12 cellular contexts compared by ENCODE assay signal in the genomic region with DNA sequence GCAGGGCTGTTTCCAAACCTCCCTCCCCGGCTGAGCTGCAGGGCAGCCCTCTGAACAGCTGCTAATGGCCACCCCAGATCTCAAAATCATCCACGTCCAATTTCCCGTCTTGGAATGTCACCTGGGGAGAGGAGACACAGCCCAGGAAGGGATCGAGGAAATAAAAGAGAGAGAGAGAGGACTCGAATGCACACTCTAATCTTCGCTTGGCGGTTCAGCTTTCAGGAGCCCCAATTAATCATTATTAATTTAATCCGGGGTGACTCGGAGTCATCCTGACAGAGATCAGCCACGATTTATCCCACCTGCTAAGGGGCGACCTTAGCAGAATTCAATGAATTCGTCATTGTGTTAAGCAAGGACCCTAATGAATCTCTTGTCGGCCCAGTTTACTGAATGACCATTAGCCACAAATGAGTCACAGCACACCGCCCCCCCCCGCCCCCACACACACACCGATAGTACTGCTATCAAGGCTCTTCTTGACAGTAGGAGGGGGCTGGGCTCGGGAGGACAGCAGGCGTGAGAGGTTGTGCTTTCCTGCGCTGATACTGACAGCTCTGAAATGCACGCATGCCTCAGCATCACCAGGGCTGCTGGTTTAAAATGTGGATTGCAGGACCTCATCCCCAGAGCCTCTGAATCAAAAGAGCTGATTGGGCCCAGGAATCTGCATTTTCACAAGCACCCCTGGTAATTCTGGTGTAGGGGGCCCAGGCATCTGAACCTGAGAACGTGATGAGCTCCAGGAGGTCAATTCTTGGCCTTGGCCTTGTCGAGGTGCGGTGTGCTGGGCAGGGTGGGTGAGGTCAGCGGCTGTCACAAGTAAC.
DNase-seq lines count a peak whose midpoint lies in the region; ATAC-seq, FAIRE-seq and TF ChIP-seq lines count a peak whose summit lies in the region.
"Had no signal": no experiment of that assay in that cellular context is flagged by ENCODE, and none has a peak within 500 bp of the region (broad histone marks: within the 10 kb centered on the region; RNA-seq: fewer than 3 reads in every experiment).

No MANE protein-coding gene starts in this region.

- no peak overlapping the region for H4K5ac ChIP-seq in mesendoderm (ENCODE audit: low read length)

- H4K8ac ChIP-seq in mesendoderm (ENCODE audit: low read depth, low read length): no peak overlapping the region

- H3K9ac ChIP-seq in mesendoderm (ENCODE audit: low read length): no peak overlapping the region

- no peak for TF ChIP-seq POLR2A in adrenal gland (IDR thresholded peaks at IDR 0.05)

- peaks cover 43 to 49% of the 10 kb centered on the region in 2 donors for H3K4me1 ChIP-seq in adrenal gland (replicated peaks in 1 of 2)
- H3K4me1 ChIP-seq in mesendoderm (ENCODE audit: control insufficient read depth, low read depth, low read length): no peaks in the 10 kb centered on the region

- no peaks in the 10 kb centered on the region for H3K9me3 ChIP-seq in adrenal gland (replicated peaks in 1 of 3)
- H3K9me3 ChIP-seq: ovary, SJSA1 had no signal

- H3K27me3 ChIP-seq in adrenal gland (no peaks in the 10 kb centered on the region), mesendoderm (ENCODE audit: insufficient read depth, low read length, poor library complexity) (no peaks in the 10 kb centered on the region)
- H3K27me3 ChIP-seq: ovary, SJSA1 had no signal

- no peak overlapping the region for H2AK5ac ChIP-seq in mesendoderm (ENCODE audit: low read length)

- no peak overlapping the region for H2BK120ac ChIP-seq in mesendoderm (ENCODE audit: low read depth, low read length)

- H2BK15ac ChIP-seq in mesendoderm (replicated peaks; ENCODE audit: low read depth): no peak overlapping the region

- H3K4ac ChIP-seq in mesendoderm (ENCODE audit: low read depth, low read length): no peak overlapping the region

- DNase-seq in AG08395 (ENCODE audit: low spot score) (peak; percentile 26), HTR-8/SVneo (ENCODE audit: insufficient read length, low spot score) (peak; percentile 60), adrenal gland (peak in 6 of 7 donors; percentile 83 to 94 (median 87)), mesendoderm (peak; percentile 88), NCI-H1930 (lab: John Stamatoyannopoulos, UW) (no peak)
- DNase-seq: activated CD4-positive, alpha-beta T cell treated with anti-CD3 and anti-CD28 coated beads for 1 hour; activated gamma-delta T cell treated with Interleukin-2 at 50 U/mL for 16 hours; ovary had no signal

- no peak overlapping the region for H3K18ac ChIP-seq in mesendoderm (ENCODE audit: low read length)

- peaks cover 1% of the 10 kb centered on the region for H3K79me1 ChIP-seq in mesendoderm (ENCODE audit: low read length)

- H3K79me2 ChIP-seq in mesendoderm (ENCODE audit: control insufficient read depth, insufficient read depth, low read length): no peaks in the 10 kb centered on the region

- H3K4me3 ChIP-seq in adrenal gland (no peak overlapping the region), mesendoderm (ENCODE audit: low read length) (no peak overlapping the region)
- H3K4me3 ChIP-seq: ovary, SJSA1 had no signal

- H3K23ac ChIP-seq in mesendoderm (ENCODE audit: low read length): no peak overlapping the region

- H3K4me2 ChIP-seq in mesendoderm (ENCODE audit: low read length): no peak overlapping the region

- H3K27ac ChIP-seq in adrenal gland (peak overlapping the region; percentile 29 to 84 (median 66)), mesendoderm (ENCODE audit: low read depth, low read length) (no peak overlapping the region)
- H3K27ac ChIP-seq: ovary, SJSA1 had no signal

- H2BK5ac ChIP-seq in mesendoderm (ENCODE audit: low read length): no peak overlapping the region

- 38 to 53% (median 45%) methylated on average over 21 to 24 of the region's 24 CpGs for WGBS in adrenal gland, 4 donors
- no CpG with 5 or more reads among the region's 24 CpGs for WGBS in mesendoderm (ENCODE audit: extremely low coverage, insufficient coverage, low lambda C conversion rate)

- FAIRE-seq in HTR-8/SVneo (lab: Jason Lieb, UNC): no peak

- intact Hi-C loops in adrenal gland (cut with DNase I): no loop called here

- peak in 1 of 6 experiments; percentile 1 for TF ChIP-seq CTCF in adrenal gland (IDR thresholded peaks at IDR 0.05)

- H3K36me3 ChIP-seq in adrenal gland (replicated peaks in 1 of 2) (no peaks in the 10 kb centered on the region), mesendoderm (ENCODE audit: control insufficient read depth, insufficient read depth, low read length) (no peaks in the 10 kb centered on the region)
- H3K36me3 ChIP-seq: ovary, SJSA1 had no signal

- no peak for ATAC-seq in GM21367 (IDR thresholded peaks at IDR 0.05; ENCODE audit: unreplicated experiment)
- no peak for ATAC-seq in HG03342 (IDR thresholded peaks at IDR 0.05; ENCODE audit: unreplicated experiment)
- ATAC-seq in HG02623 (IDR thresholded peaks at IDR 0.05; ENCODE audit: unreplicated experiment): no peak

- H3K56ac ChIP-seq in mesendoderm (ENCODE audit: low read length): no peak overlapping the region

Comparison
In these comparisons a context has a peak if more than half of its experiments do, and no peak if none do; other contexts are left out.
1. DNase-seq: peak in AG08395 (single experiment), HTR-8/SVneo (single experiment), adrenal gland (6 of 7) and mesendoderm (single experiment); none in NCI-H1930 (0 of 2).